8 cellular contexts compared by ENCODE assay signal in the genomic region with DNA sequence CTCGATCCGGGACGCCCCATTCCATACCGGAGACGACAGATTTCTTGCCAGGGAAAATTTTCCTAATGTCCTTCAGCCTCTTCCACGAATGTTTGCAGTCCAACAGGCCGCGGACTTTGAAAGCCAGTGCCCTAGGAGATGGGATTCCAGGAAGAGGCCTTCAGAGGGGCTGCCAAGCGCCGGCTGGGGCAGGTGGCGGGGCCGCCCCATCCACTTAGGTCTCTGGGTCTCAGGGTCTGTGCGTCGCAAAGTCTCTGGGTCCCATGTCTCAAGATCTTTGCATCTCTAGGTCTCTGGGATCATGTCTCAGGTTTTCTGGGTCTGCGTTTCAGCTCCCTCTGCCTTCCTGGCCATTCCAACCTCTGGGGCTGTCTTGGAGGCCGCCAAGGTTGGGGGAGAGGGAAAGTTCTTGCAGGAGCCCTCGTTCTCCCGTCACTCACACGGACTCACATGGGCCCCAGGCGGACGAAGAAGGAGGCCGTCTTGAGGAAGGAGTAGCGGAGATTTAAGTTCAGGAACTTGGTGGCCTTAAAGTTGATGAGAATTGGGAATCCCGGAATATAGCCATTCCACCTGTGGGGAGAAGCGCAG. TPM values are rescaled to one million over a fixed set of nuclear protein-coding genes. Genes with fewer than 3 reads are reported as not detected.
DNase-seq lines count a peak whose midpoint lies in the region; ATAC-seq and TF ChIP-seq lines count a peak whose summit lies in the region.

No MANE protein-coding gene starts in this region.

- no peaks in the 10 kb centered on the region for H3K79me2 ChIP-seq in DND-41 (ENCODE audit: insufficient read depth, low read length)

- H4K20me1 ChIP-seq in DND-41 (ENCODE audit: insufficient read depth, low read length), result no peaks in the 10 kb centered on the region

- H3K36me3 ChIP-seq in DND-41 (ENCODE audit: insufficient read depth, low read length), result no peaks in the 10 kb centered on the region

- no peaks in the 10 kb centered on the region for H3K9me3 ChIP-seq in DND-41 (ENCODE audit: insufficient read depth, low read length, severe bottlenecking)

- no peaks in the 10 kb centered on the region for H3K9me3 Mint-ChIP-seq in progenitor cell of endocrine pancreas (ENCODE audit: low read depth)

- peak overlapping the region; percentile 66 for H2AFZ ChIP-seq in DND-41 (ENCODE audit: low read depth, low read length)

- peaks cover 16% of the 10 kb centered on the region for H3K4me1 ChIP-seq in DND-41 (ENCODE audit: insufficient read depth, low read length)

- no peak overlapping the region for H3K27ac Mint-ChIP-seq in progenitor cell of endocrine pancreas

- ATAC-seq in DND-41 (ENCODE audit: insufficient read depth, low read depth), result peak; percentile 42
- ATAC-seq in GM18861 (IDR thresholded peaks at IDR 0.05; ENCODE audit: unreplicated experiment), result no peak
- no peak for ATAC-seq in HG03108 (IDR thresholded peaks at IDR 0.05; ENCODE audit: unreplicated experiment)

- H3K27me3 Mint-ChIP-seq in progenitor cell of endocrine pancreas, result peaks cover 72% of the 10 kb centered on the region

- peaks cover 19% of the 10 kb centered on the region for H3K27me3 ChIP-seq in DND-41 (ENCODE audit: insufficient read depth, low read length, poor library complexity)

- DNase-seq in DND-41 (no peak), RKO (ENCODE audit: low spot score) (peak; percentile 45), fibroblast of mammary gland (ENCODE audit: low read depth) (no peak), progenitor cell of endocrine pancreas (ENCODE audit: low spot score, unreplicated experiment) (no peak), SIG-M5 treated with dmso at 0.1 percent for 504 hours (lab: John Stamatoyannopoulos, UW; ENCODE audit: unreplicated experiment) (no peak), NCI-H2227 (lab: John Stamatoyannopoulos, UW; ENCODE audit: unreplicated experiment) (no peak)

- no peak overlapping the region for H3K27ac ChIP-seq in DND-41 (ENCODE audit: low read length)

- no peak for TF ChIP-seq CTCF in DND-41 (IDR thresholded peaks at IDR 0.05; ENCODE audit: borderline replicate concordance, extremely low read depth, low read length, poor library complexity, severe bottlenecking)
- TF ChIP-seq CTCF in fibroblast of mammary gland (conservative IDR thresholded peaks at IDR 0.05; ENCODE audit: control insufficient read depth, insufficient read depth, low read depth, low read length), result no peak
- no peak for TF ChIP-seq CTCF in progenitor cell of endocrine pancreas (IDR thresholded peaks at IDR 0.05; ENCODE audit: unreplicated experiment)

- H3K9ac ChIP-seq in DND-41 (ENCODE audit: low read depth, low read length), result peak overlapping the region; percentile 55

- peak overlapping the region; percentile 92 for H3K4me2 ChIP-seq in DND-41 (ENCODE audit: insufficient read depth, low read length)

- peak overlapping the region; percentile 72 for H3K4me3 Mint-ChIP-seq in progenitor cell of endocrine pancreas (ENCODE audit: low read depth)

- no peaks in the 10 kb centered on the region for H3K36me3 Mint-ChIP-seq in progenitor cell of endocrine pancreas (ENCODE audit: insufficient read depth)

- H3K4me3 ChIP-seq in DND-41 (ENCODE audit: low read depth in 1 of 2, low read length in 2 of 2), result peak overlapping the region in 1 of 2 experiments; percentile 61; a peak in 2 of 4 replicates
- H3K4me3 ChIP-seq in fibroblast of mammary gland (ENCODE audit: control insufficient read depth, low read depth, low read length), result peak overlapping the region; percentile 37

- no peaks in the 10 kb centered on the region for H3K4me1 Mint-ChIP-seq in progenitor cell of endocrine pancreas (ENCODE audit: low read depth)

RNA-seq across cellular contexts. Expression of a gene that starts 7.2 kb away (rescaled TPM):
- 0.41 and 0.60 TPM in 2 replicates for total RNA-seq in progenitor cell of endocrine pancreas

RNA-seq across cellular contexts. Expression of a gene that starts 38.0 kb away (rescaled TPM):
- total RNA-seq in progenitor cell of endocrine pancreas, result not detected in 2 replicates

RNA-seq across cellular contexts. Expression of a gene that starts 41.4 kb away (rescaled TPM):
- total RNA-seq in progenitor cell of endocrine pancreas, result not detected in 2 replicates

RNA-seq across cellular contexts. Expression of a gene that starts 43.6 kb away (rescaled TPM):
- total RNA-seq in progenitor cell of endocrine pancreas, result 0.47 TPM in 1 of 2 replicates, not detected in the other
